Comparison of ENCODE assay signal across 24 cellular contexts in genomic region chr6:6620752-6621151, GRCh38. TPM values are rescaled to one million over a fixed set of nuclear protein-coding genes. Genes with fewer than 3 reads are reported as not detected.
"Had no signal": no experiment of that assay in that cellular context is flagged by ENCODE, and none has a peak within 500 bp of the region (broad histone marks: within the 10 kb centered on the region; RNA-seq: fewer than 3 reads in every experiment).

No MANE protein-coding gene starts in this region.

- H3K4me1 ChIP-seq: SJSA1 had no signal

- H3K9me3 ChIP-seq: SJSA1 had no signal

- ATAC-seq: K562 had no signal

- H3K9ac ChIP-seq: KMS-11 had no signal

- H3K27ac ChIP-seq: KMS-11, SJSA1 had no signal

- H3K4me3 ChIP-seq: K562, SJSA1, SK-N-MC had no signal

- DNase-seq: IMR-90, Kasumi-1, MM.1S, NCI-H1092 treated with DMSO at 0.1 percent for 48 hours, NCI-H1436, NCI-H187, NCI-H2029, NCI-H2081 treated with DMSO at 0.1 percent for 48 hours, NCI-H2171, NCI-H226, NCI-H446, NCI-H510A, NCI-H524 treated with DMSO at 0.1 percent for 48 hours, NCI-H69, NCI-H774, Right ventricle myocardium superior, RPMI8226, SIG-M5 had no signal

- H3K36me3 ChIP-seq: SJSA1 had no signal

RNA-seq across cellular contexts. Expression of gene LY86, which starts 32.2 kb away (rescaled TPM):
- total RNA-seq: HT-29, IMR-90, K562, M059J, SJSA1 had no signal
- polyA plus RNA-seq: IMR-90 had no signal
